Comparison of ENCODE assay signal across 8 cellular contexts in the genomic region with DNA sequence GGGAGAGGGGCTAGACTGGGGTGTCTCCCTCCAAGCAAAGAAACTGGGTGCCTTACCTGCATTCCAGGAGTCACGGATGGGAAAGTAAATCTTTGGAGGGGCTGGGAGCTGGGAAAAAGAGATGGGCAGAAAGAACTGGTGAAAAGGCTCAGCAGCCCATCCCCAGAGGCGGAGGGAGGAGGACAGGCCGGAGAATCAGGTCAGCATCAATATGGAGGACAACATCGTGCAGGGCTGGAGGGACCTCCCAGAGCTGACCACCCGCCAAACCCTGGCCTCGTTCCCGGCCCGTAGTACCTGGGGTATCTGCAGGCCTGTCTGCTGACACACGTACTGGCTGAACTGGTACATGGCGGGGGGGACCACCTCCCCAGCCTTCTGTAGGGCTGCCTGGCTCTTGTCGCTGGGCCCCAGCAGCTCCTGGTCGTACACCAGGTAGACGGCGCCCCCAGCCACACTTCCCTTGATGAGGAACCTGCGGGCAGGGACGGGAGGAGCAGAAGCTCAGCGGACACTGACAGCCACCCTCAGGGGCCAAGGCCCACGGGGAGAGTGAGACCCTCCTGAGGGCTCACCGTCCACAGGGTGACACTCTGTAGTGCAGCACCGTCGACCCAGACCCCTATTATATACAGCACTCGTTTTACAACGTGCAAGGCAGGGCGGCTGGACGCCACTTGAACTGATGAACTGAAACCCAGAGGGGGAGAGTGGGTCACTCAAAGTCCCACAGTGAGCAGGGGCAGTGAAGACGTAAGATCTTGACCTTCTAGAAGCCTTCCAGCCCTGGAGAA. TPM values are rescaled to one million over a fixed set of nuclear protein-coding genes. Genes with fewer than 3 reads are reported as not detected.
DNase-seq lines count a peak whose midpoint lies in the region; ATAC-seq, FAIRE-seq and TF ChIP-seq lines count a peak whose summit lies in the region.

No MANE protein-coding gene starts in this region.

- H3K36me3 Mint-ChIP-seq in WTC11 = no peaks in the 10 kb centered on the region

- H3K4me3 ChIP-seq in HAP-1 (peak overlapping the region; percentile 99), small intestine (ENCODE audit: low read depth in 1 of 2, low read length in 2 of 2) (peak overlapping the region; percentile 55 to 64)

- H3K4me1 Mint-ChIP-seq in WTC11 = peaks cover 15% of the 10 kb centered on the region

- FAIRE-seq in small intestine (lab: Jason Lieb, UNC) = no peak

- in situ Hi-C loops in HAP-1 (cut with MboI; ENCODE audit: low sequenced_read_pairs) = no loop called here

- TF ChIP-seq CTCF in WTC11 (IDR thresholded peaks at IDR 0.05) = no peak
- TF ChIP-seq CTCF in GM20000 (IDR thresholded peaks at IDR 0.05; ENCODE audit: extremely low read depth, missing control alignments) = no peak

- H3K27me3 Mint-ChIP-seq in WTC11 (ENCODE audit: low read depth) = peaks cover 18% of the 10 kb centered on the region

- no peak for ATAC-seq in WTC11
- ATAC-seq in left ventricle myocardium superior = peak; percentile 0
- ATAC-seq in HG03565 (IDR thresholded peaks at IDR 0.05; ENCODE audit: unreplicated experiment) = no peak

- intact Hi-C loops in left ventricle myocardium superior (cut with micrococcal nuclease) = no loop called here

- DNase-seq in HAP-1 (ENCODE audit: low spot score in 2 of 2) (no peak), WTC11 (ENCODE audit: low spot score) (no peak), left ventricle myocardium superior (peak; percentile 52), small intestine (no peak), glomerular visceral epithelial cell (ENCODE audit: extremely low spot score) (no peak), GM20000 (ENCODE audit: low spot score) (no peak), DMS53 (lab: John Stamatoyannopoulos, UW) (no peak)

- H3K27ac Mint-ChIP-seq in WTC11 = peak overlapping the region; percentile 92; the same call in 1 of the 2 replicates

- no peaks in the 10 kb centered on the region for H3K9me3 Mint-ChIP-seq in WTC11

- no peaks in the 10 kb centered on the region for H3K9me3 ChIP-seq in HAP-1
- H3K9me3 ChIP-seq in small intestine (ENCODE audit: control insufficient read depth, low read depth) = no peaks in the 10 kb centered on the region

- H3K4me1 ChIP-seq in HAP-1 (peaks cover 7% of the 10 kb centered on the region), small intestine (ENCODE audit: control insufficient read depth in 2 of 2, insufficient read depth in 1 of 2, low read depth in 1 of 2, low read length in 1 of 2) (peaks cover 1 to 6% of the 10 kb centered on the region in 2 donors)

- H3K27me3 ChIP-seq in HAP-1 (ENCODE audit: low read depth) (no peaks in the 10 kb centered on the region), small intestine (ENCODE audit: control insufficient read depth in 2 of 2, insufficient read depth in 2 of 2, low read length in 2 of 2) (no peaks in the 10 kb centered on the region)

- CTCF ChIA-PET in WTC11 (lab: Charles Lee) = interaction anchor here (0.6 to 1.2 kb wide), 3 partner anchors 10 to 124 kb away, joined by 4 to 7 read pairs (median 4); a partner anchor contains a TSS

- peak overlapping the region; percentile 99 for H3K4me3 Mint-ChIP-seq in WTC11

- H3K36me3 ChIP-seq in HAP-1 (replicated peaks) = peaks cover 3% of the 10 kb centered on the region; the same call in 1 of the 2 replicates
- H3K36me3 ChIP-seq in small intestine (ENCODE audit: control insufficient read depth in 2 of 2, insufficient read depth in 2 of 2, low read length in 2 of 2) = no peaks in the 10 kb centered on the region

- H3K27ac ChIP-seq in small intestine (ENCODE audit: low read depth in 1 of 2, low read length in 1 of 2) = peak overlapping the region in 1 of 2 donors; percentile 83

- POLR2A ChIA-PET in WTC11 (lab: Charles Lee) = interaction anchor here (1.0 to 1.2 kb wide), 2 partner anchors 10 to 57 kb away, joined by 3 to 5 read pairs; a partner anchor contains a TSS

- 17 to 29% (median 24%) methylated on average over 26 of the region's 26 CpGs for WGBS in small intestine, 3 donors

TF ChIP-seq in WTC11, 78 proteins besides CTCF, POLR2A, EP300 and RAD21:
- TF ChIP-seq, protein P1, sequence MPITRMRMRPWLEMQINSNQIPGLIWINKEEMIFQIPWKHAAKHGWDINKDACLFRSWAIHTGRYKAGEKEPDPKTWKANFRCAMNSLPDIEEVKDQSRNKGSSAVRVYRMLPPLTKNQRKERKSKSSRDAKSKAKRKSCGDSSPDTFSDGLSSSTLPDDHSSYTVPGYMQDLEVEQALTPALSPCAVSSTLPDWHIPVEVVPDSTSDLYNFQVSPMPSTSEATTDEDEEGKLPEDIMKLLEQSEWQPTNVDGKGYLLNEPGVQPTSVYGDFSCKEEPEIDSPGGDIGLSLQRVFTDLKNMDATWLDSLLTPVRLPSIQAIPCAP (CRISPR knock-in tag; IDR thresholded peaks at IDR 0.05) = peak; percentile 36; the same call in 1 of the 2 replicates
- TF ChIP-seq, protein P2, sequence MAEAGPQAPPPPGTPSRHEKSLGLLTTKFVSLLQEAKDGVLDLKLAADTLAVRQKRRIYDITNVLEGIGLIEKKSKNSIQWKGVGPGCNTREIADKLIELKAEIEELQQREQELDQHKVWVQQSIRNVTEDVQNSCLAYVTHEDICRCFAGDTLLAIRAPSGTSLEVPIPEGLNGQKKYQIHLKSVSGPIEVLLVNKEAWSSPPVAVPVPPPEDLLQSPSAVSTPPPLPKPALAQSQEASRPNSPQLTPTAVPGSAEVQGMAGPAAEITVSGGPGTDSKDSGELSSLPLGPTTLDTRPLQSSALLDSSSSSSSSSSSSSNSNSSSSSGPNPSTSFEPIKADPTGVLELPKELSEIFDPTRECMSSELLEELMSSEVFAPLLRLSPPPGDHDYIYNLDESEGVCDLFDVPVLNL (CRISPR knock-in tag; IDR thresholded peaks at IDR 0.05; ENCODE audit: borderline replicate concordance, low read depth) = no peak
- TF ChIP-seq, protein P3, sequence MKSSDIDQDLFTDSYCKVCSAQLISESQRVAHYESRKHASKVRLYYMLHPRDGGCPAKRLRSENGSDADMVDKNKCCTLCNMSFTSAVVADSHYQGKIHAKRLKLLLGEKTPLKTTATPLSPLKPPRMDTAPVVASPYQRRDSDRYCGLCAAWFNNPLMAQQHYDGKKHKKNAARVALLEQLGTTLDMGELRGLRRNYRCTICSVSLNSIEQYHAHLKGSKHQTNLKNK (CRISPR knock-in tag; IDR thresholded peaks at IDR 0.05) = no peak
- TF ChIP-seq, protein P4, sequence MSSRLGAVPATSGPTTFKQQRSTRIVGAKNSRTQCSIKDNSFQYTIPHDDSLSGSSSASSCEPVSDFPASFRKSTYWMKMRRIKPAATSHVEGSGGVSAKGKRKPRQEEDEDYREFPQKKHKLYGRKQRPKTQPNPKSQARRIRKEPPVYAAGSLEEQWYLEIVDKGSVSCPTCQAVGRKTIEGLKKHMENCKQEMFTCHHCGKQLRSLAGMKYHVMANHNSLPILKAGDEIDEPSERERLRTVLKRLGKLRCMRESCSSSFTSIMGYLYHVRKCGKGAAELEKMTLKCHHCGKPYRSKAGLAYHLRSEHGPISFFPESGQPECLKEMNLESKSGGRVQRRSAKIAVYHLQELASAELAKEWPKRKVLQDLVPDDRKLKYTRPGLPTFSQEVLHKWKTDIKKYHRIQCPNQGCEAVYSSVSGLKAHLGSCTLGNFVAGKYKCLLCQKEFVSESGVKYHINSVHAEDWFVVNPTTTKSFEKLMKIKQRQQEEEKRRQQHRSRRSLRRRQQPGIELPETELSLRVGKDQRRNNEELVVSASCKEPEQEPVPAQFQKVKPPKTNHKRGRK (CRISPR knock-in tag; IDR thresholded peaks at IDR 0.05; ENCODE audit: borderline replicate concordance) = no peak
- no peak for TF ChIP-seq EMX1 (CRISPR knock-in tag; IDR thresholded peaks at IDR 0.05)
- TF ChIP-seq, protein P5, sequence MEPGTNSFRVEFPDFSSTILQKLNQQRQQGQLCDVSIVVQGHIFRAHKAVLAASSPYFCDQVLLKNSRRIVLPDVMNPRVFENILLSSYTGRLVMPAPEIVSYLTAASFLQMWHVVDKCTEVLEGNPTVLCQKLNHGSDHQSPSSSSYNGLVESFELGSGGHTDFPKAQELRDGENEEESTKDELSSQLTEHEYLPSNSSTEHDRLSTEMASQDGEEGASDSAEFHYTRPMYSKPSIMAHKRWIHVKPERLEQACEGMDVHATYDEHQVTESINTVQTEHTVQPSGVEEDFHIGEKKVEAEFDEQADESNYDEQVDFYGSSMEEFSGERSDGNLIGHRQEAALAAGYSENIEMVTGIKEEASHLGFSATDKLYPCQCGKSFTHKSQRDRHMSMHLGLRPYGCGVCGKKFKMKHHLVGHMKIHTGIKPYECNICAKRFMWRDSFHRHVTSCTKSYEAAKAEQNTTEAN (CRISPR knock-in tag; IDR thresholded peaks at IDR 0.05) = no peak
- no peak for TF ChIP-seq FOXJ3 (CRISPR knock-in tag; IDR thresholded peaks at IDR 0.05; ENCODE audit: borderline replicate concordance)

RNA-seq across cellular contexts. Expression of a gene that starts 0.8 kb away (rescaled TPM):
- total RNA-seq in WTC11 (2021) (30.0 to 32.8 TPM (median 32.5 TPM) in 3 replicates), left ventricle myocardium superior (167 TPM)
- 100 to 1,000 TPM in 2 of 3 donors, 10 to 100 TPM in 1; 99.5 to 134 (median 117) TPM for polyA plus RNA-seq in small intestine

RNA-seq across cellular contexts. Expression of a gene that starts 1.3 kb away (rescaled TPM):
- total RNA-seq in WTC11 (2021) (11.8 to 19.1 TPM (median 15.5 TPM) in 3 replicates), left ventricle myocardium superior (5.5 TPM)
- polyA plus RNA-seq in small intestine = 1 to 10 TPM; 4.5 to 6.0 (median 4.6) TPM

RNA-seq across cellular contexts. Expression of a gene that starts 10.6 kb away (rescaled TPM):
- total RNA-seq in WTC11 (2021) = 1,080 to 1,240 TPM (median 1,178 TPM) in 3 replicates
- total RNA-seq in left ventricle myocardium superior = 401 TPM
- polyA plus RNA-seq in small intestine = 1,000 to 10,000 TPM in 2 of 3 donors, 100 to 1,000 TPM in 1; 945 to 1,946 (median 1,463) TPM

RNA-seq across cellular contexts. Expression of a gene that starts 40.5 kb away (rescaled TPM):
- total RNA-seq in WTC11 (2021) = 171 to 186 TPM (median 180 TPM) in 3 replicates
- 90.7 TPM for total RNA-seq in left ventricle myocardium superior
- polyA plus RNA-seq in small intestine = 10 to 100 TPM; 41.6 to 69.2 (median 45.6) TPM

RNA-seq across cellular contexts. Expression of a gene that starts 41.0 kb away (rescaled TPM):
- total RNA-seq in WTC11 (2021) = 0.50 TPM in 1 of 3 replicates, not detected in the others
- not detected for total RNA-seq in left ventricle myocardium superior
- polyA plus RNA-seq in small intestine = not detected
